8 cellular contexts compared by ENCODE assay signal in the genomic region with DNA sequence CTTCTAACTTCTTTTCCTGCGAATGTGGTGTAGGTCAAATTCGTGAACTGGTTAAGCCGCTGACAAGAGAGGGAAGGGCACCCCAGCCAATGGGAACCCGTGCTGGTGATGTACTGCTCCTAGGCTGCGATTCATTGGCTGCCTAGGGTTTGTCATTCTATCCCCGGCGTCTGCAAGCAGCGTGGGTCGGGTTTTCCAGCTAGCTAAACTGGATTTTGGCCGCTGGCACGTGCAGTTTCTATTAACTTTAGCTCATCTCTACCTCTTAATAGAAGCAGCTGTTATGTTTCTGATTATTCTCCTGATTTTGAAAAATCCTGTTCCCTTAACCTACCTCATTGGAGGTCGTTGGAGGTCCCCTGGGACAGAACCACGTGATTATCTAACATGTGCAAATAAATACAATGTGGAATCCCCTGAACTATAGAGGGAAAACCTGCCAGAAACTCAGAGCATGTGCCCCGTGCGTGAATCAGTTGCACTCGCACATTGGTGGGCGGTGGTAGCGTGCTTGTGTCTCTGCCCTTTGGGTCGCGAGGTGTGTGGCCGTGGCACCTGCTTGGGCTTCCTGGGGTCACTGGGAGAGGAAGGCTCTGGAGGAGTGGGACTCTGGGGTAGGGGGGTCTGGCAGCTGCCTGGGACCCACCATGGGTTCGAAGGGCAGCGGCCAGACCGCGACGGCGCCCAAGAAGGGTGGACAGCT. TPM values are rescaled to one million over a fixed set of nuclear protein-coding genes. Genes with fewer than 3 reads are reported as not detected.
A peak's percentile ranks its signal among the peaks of the same experiment; 100 is the strongest.
DNase-seq lines count a peak whose midpoint lies in the region; ATAC-seq and TF ChIP-seq lines count a peak whose summit lies in the region.

No MANE protein-coding gene starts in this region.

- POLR2A ChIA-PET in activated CD4-positive, alpha-beta T cell treated with anti-CD3 and anti-CD28 coated beads for 36 hours (lab: Charles Lee), result interaction anchor here (0.6 to 1.3 kb wide), 7 partner anchors 37 to 157 kb away, joined by 3 to 7 read pairs (median 4); no protein-coding TSS in a partner anchor

- in situ Hi-C loops in ACHN (cut with HindIII; ENCODE audit: low pct_ligation_motif_present, low pct_unique_long_range_greater_than_20kb, low sequenced_read_pairs), result no loop called here

- no peaks in the 10 kb centered on the region for H3K9me3 Mint-ChIP-seq in activated CD4-positive, alpha-beta T cell treated with anti-CD3 and anti-CD28 coated beads for 36 hours (ENCODE audit: low read depth)

- peak overlapping the region; percentile 94 for H3K4me3 Mint-ChIP-seq in activated CD4-positive, alpha-beta T cell treated with anti-CD3 and anti-CD28 coated beads for 36 hours

- H3K4me1 Mint-ChIP-seq in activated CD4-positive, alpha-beta T cell treated with anti-CD3 and anti-CD28 coated beads for 36 hours, result peaks cover 48% of the 10 kb centered on the region

- CTCF ChIA-PET in activated CD4-positive, alpha-beta T cell treated with anti-CD3 and anti-CD28 coated beads for 36 hours (lab: Charles Lee), result interaction anchor here (0.6 to 1.8 kb wide), 8 partner anchors 9 to 284 kb away, joined by 3 to 8 read pairs (median 3); no protein-coding TSS in a partner anchor

- H3K27ac Mint-ChIP-seq in activated CD4-positive, alpha-beta T cell treated with anti-CD3 and anti-CD28 coated beads for 36 hours, result peak overlapping the region; percentile 100

- intact Hi-C loops in activated CD4-positive, alpha-beta T cell treated with anti-CD3 and anti-CD28 coated beads for 36 hours (cut with DNase I, micrococcal nuclease), result loop anchor here (1.0 to 10.0 kb wide), 10 partner anchors 157 to 1821 kb away; a partner anchor contains a TSS

- ATAC-seq in GM18909 (IDR thresholded peaks at IDR 0.05; ENCODE audit: poor library complexity, unreplicated experiment) (peak; percentile 70), HG03196 (IDR thresholded peaks at IDR 0.05; ENCODE audit: unreplicated experiment) (peak; percentile 64)
- peak; percentile 79 for ATAC-seq in activated CD4-positive, alpha-beta T cell treated with anti-CD3 and anti-CD28 coated beads for 36 hours

- no peak for TF ChIP-seq CTCF in choroid plexus epithelial cell (conservative IDR thresholded peaks at IDR 0.05; ENCODE audit: low read depth, low read length)

- no peaks in the 10 kb centered on the region for H3K27me3 Mint-ChIP-seq in activated CD4-positive, alpha-beta T cell treated with anti-CD3 and anti-CD28 coated beads for 36 hours

- H3K4me3 ChIP-seq in choroid plexus epithelial cell (ENCODE audit: low read depth, low read length), result peak overlapping the region; percentile 74

- peak; percentile 87 for DNase-seq in ACHN
- DNase-seq in NCI-H446 treated with DMSO at 0.1 percent for 48 hours (lab: John Stamatoyannopoulos, UW), result peak; percentile 78
- peak; percentile 91 for DNase-seq in activated CD4-positive, alpha-beta T cell treated with anti-CD3 and anti-CD28 coated beads for 36 hours
- peak; percentile 97 for DNase-seq in choroid plexus epithelial cell (ENCODE audit: low read depth)
- DNase-seq in kidney glomerular epithelial cell (lab: John Stamatoyannopoulos, UW), result peak; percentile 80
- DNase-seq in stimulated activated CD4-positive, alpha-beta T cell treated with anti-CD3 and anti-CD28 coated beads, Interleukin-15, amount 100 ng/mL, for 48 hours (ENCODE audit: low read depth in 2 of 2), result peak; percentile 75 to 77

- peaks cover 10% of the 10 kb centered on the region for H3K36me3 Mint-ChIP-seq in activated CD4-positive, alpha-beta T cell treated with anti-CD3 and anti-CD28 coated beads for 36 hours (ENCODE audit: low read depth)

RNA-seq across cellular contexts. Expression of a gene that starts 0.9 kb away (rescaled TPM):
- 10 to 100 TPM; 30.4 to 41.5 TPM for total RNA-seq in activated CD4-positive, alpha-beta T cell treated with anti-CD3 and anti-CD28 coated beads for 36 hours

Comparison
In these comparisons a context has a peak if more than half of its experiments do, and no peak if none do; other contexts are left out.
1. Peak in every context shown above with its lines: DNase-seq, ATAC-seq and H3K4me3 ChIP-seq.